Comparison of ENCODE assay signal across 17 cellular contexts in the genomic region with DNA sequence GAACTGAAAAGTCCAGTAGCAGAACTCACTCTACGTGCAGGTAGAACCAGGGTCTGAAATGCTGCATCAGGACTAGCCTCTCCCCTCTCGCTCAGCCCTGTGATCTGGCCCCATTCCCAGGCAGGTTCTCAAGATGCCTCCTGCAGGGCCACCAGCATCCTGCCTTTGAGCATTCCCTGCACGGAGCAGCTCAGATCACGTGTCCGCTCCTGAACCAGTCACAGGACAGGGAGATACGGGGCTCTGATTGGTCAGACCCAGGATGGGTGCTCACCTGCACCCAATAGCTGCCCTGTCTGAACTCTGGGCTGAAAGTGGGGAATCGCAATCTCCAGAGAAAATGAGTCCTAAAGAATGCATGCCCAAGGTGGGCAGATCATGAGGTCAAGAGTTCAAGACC.
"Had no signal": no experiment of that assay in that cellular context is flagged by ENCODE, and none has a peak within 500 bp of the region (broad histone marks: within the 10 kb centered on the region; RNA-seq: fewer than 3 reads in every experiment).

No MANE protein-coding gene starts in this region.

- H3K27ac Mint-ChIP-seq: activated CD4-positive, alpha-beta T cell treated with anti-CD3 and anti-CD28 coated beads, Interleukin-2, amount 10 ng/mL, durations not matched to agents 24 days and 14 days; activated naive CD4-positive, alpha-beta T cell treated with anti-CD3 and anti-CD28 coated beads, Interleukin-2, amount 10 ng/mL, durations not matched to agents 7 days and 5 days; immature natural killer cell had no signal

- H3K4me3 ChIP-seq: psoas muscle, uterus had no signal

- H3K27me3 Mint-ChIP-seq: activated CD4-positive, alpha-beta T cell treated with anti-CD3 and anti-CD28 coated beads, Interleukin-2, amount 10 ng/mL, durations not matched to agents 24 days and 14 days; activated T-helper 17 cell treated with anti-CD3 and anti-CD28 coated beads, Interleukin-2, amount 50 U/mL, for 72 hours; central memory CD8-positive, alpha-beta T cell had no signal

- H3K27me3 ChIP-seq: uterus had no signal

- H3K9me3 ChIP-seq: psoas muscle, uterus had no signal

- H3K36me3 ChIP-seq: uterus had no signal

- H3K27ac ChIP-seq: psoas muscle had no signal

- DNase-seq: activated CD4-positive, alpha-beta T cell treated with anti-CD3 and anti-CD28 coated beads, Interleukin-2, amount 10 ng/mL, durations not matched to agents 24 days and 14 days; activated CD8-positive, alpha-beta memory T cell treated with anti-CD3 and anti-CD28 coated beads for 24 hours; activated naive CD4-positive, alpha-beta T cell treated with anti-CD3 and anti-CD28 coated beads, Interleukin-2, amount 10 ng/mL, durations not matched to agents 7 days and 5 days; dermis blood vessel endothelial cell; erythroblast; hippocampal formation; immature natural killer cell; mesenchymal stem cell; psoas muscle; stimulated activated CD4-positive, alpha-beta T cell treated with anti-CD3 and anti-CD28 coated beads, Interleukin-4, amount 100 ng/mL, for 1 hour; stimulated activated CD8-positive, alpha-beta memory T cell treated with anti-CD3 and anti-CD28 coated beads, Interleukin-4, amount 100 ng/mL, for 48 hours; stimulated activated naive CD8-positive, alpha-beta T cell treated with anti-CD3 and anti-CD28 coated beads, Interleukin-15, Interleukin-2, amounts not matched to agents 100 U/mL and 50 U/mL, for 24 hours; T-helper 1 cell; uterus had no signal

- H3K4me3 Mint-ChIP-seq: activated CD4-positive, alpha-beta T cell treated with anti-CD3 and anti-CD28 coated beads, Interleukin-2, amount 10 ng/mL, durations not matched to agents 24 days and 14 days; activated naive CD4-positive, alpha-beta T cell treated with anti-CD3 and anti-CD28 coated beads, Interleukin-2, amount 10 ng/mL, durations not matched to agents 7 days and 5 days; central memory CD8-positive, alpha-beta T cell; immature natural killer cell; nephron had no signal

- ATAC-seq: activated T-helper 17 cell treated with anti-CD3 and anti-CD28 coated beads, Interleukin-2, amount 50 U/mL, for 72 hours; psoas muscle; stimulated activated naive CD8-positive, alpha-beta T cell treated with anti-CD3 and anti-CD28 coated beads, Interleukin-15, Interleukin-2, amounts not matched to agents 100 U/mL and 50 U/mL, for 24 hours had no signal

- H3K36me3 Mint-ChIP-seq: activated naive CD4-positive, alpha-beta T cell treated with anti-CD3 and anti-CD28 coated beads, Interleukin-2, amount 10 ng/mL, durations not matched to agents 7 days and 5 days had no signal

- H3K9me3 Mint-ChIP-seq: activated CD4-positive, alpha-beta T cell treated with anti-CD3 and anti-CD28 coated beads, Interleukin-2, amount 10 ng/mL, durations not matched to agents 24 days and 14 days; activated naive CD4-positive, alpha-beta T cell treated with anti-CD3 and anti-CD28 coated beads, Interleukin-2, amount 10 ng/mL, durations not matched to agents 7 days and 5 days; activated T-helper 17 cell treated with anti-CD3 and anti-CD28 coated beads, Interleukin-2, amount 50 U/mL, for 72 hours; central memory CD8-positive, alpha-beta T cell; immature natural killer cell; nephron had no signal
